In genomic region chr2:238596571-238597551, GRCh38 we compare ENCODE assay signal across 8 cellular contexts.
A peak's percentile ranks its signal among the peaks of the same experiment; 100 is the strongest.
DNase-seq lines count a peak whose midpoint lies in the region; ATAC-seq and TF ChIP-seq lines count a peak whose summit lies in the region.

No MANE protein-coding gene starts in this region.

- no peaks in the 10 kb centered on the region for H3K36me3 ChIP-seq in mammary epithelial cell (ENCODE audit: insufficient read depth, low read length)
- H3K36me3 ChIP-seq in thyroid gland, result no peaks in the 10 kb centered on the region

- H3K4me1 ChIP-seq in mammary epithelial cell (ENCODE audit: insufficient read depth, low read length) (peaks cover 23% of the 10 kb centered on the region), thyroid gland (peaks cover 23 to 35% of the 10 kb centered on the region in 2 donors)

- H3K27me3 Mint-ChIP-seq in activated naive CD4-positive, alpha-beta T cell treated with anti-CD3 and anti-CD28 coated beads for 36 hours (ENCODE audit: low read depth), result peaks cover 5% of the 10 kb centered on the region

- CTCF ChIA-PET in mammary epithelial cell (lab: Charles Lee; ENCODE audit: low non-redundant PET), result no interaction called here
- CTCF ChIA-PET in activated naive CD4-positive, alpha-beta T cell treated with anti-CD3 and anti-CD28 coated beads for 36 hours (lab: Charles Lee), result no interaction called here

- in situ Hi-C loops in mammary epithelial cell (cut with MboI; ENCODE audit: low sequenced_read_pairs in 2 of 2), result no loop called here

- DNase-seq in HS-5 (ENCODE audit: low read depth), result peak; percentile 94
- peak; percentile 84 for DNase-seq in mammary epithelial cell
- peak in 1 of 2 donors; percentile 59 for DNase-seq in left colon
- peak; percentile 86 to 89 for DNase-seq in thyroid gland
- no peak for DNase-seq in activated naive CD4-positive, alpha-beta T cell treated with anti-CD3 and anti-CD28 coated beads for 36 hours
- no peak for DNase-seq in islet precursor cell
- no peak for DNase-seq in NCI-H510A (lab: John Stamatoyannopoulos, UW)

- H3K4me1 Mint-ChIP-seq in activated naive CD4-positive, alpha-beta T cell treated with anti-CD3 and anti-CD28 coated beads for 36 hours (ENCODE audit: low read depth), result peaks cover 3% of the 10 kb centered on the region

- no peak overlapping the region for H3K4me3 Mint-ChIP-seq in activated naive CD4-positive, alpha-beta T cell treated with anti-CD3 and anti-CD28 coated beads for 36 hours

- no peaks in the 10 kb centered on the region for H3K9me3 Mint-ChIP-seq in activated naive CD4-positive, alpha-beta T cell treated with anti-CD3 and anti-CD28 coated beads for 36 hours

- no peak overlapping the region for H3K27ac Mint-ChIP-seq in activated naive CD4-positive, alpha-beta T cell treated with anti-CD3 and anti-CD28 coated beads for 36 hours

- 33% methylated on average over 22 of the region's 24 CpGs for WGBS in mammary epithelial cell (ENCODE audit: low coverage, missing lambda C conversion rate)
- 50 to 51% methylated on average over 23 to 24 of the region's 24 CpGs for WGBS in thyroid gland, 2 donors

- intact Hi-C loops in mammary epithelial cell (cut with micrococcal nuclease), result no loop called here
- intact Hi-C loops in left colon (cut with DNase I, micrococcal nuclease), result no loop called here
- intact Hi-C loops in thyroid gland (cut with DNase I), result no loop called here
- intact Hi-C loops in activated naive CD4-positive, alpha-beta T cell treated with anti-CD3 and anti-CD28 coated beads for 36 hours (cut with micrococcal nuclease), result no loop called here

- peak overlapping the region; percentile 72 for H2AFZ ChIP-seq in mammary epithelial cell (ENCODE audit: low read depth, low read length)

- H3K27ac ChIP-seq in mammary epithelial cell (ENCODE audit: insufficient read depth, low read depth, low read length) (peak overlapping the region; percentile 15), thyroid gland (peak overlapping the region; percentile 79 to 87 (median 87))

- H3K4me3 ChIP-seq in mammary epithelial cell (replicated peaks in 1 of 3; ENCODE audit: insufficient read depth in 1 of 3, low read depth in 2 of 3, low read length in 3 of 3) (no peak overlapping the region), thyroid gland (replicated peaks in 1 of 3) (no peak overlapping the region)

- no peaks in the 10 kb centered on the region for H3K36me3 Mint-ChIP-seq in activated naive CD4-positive, alpha-beta T cell treated with anti-CD3 and anti-CD28 coated beads for 36 hours (ENCODE audit: low read depth)

- BruUV-seq in mammary epithelial cell (replicated peaks; lab: Mats Ljungman, UMichigan), result no TSS peak

- H3K4me2 ChIP-seq in mammary epithelial cell (ENCODE audit: insufficient read depth, low read depth, low read length), result peak overlapping the region; percentile 71

- no peak for TF ChIP-seq POLR2A in thyroid gland (IDR thresholded peaks at IDR 0.05)

- H3K79me2 ChIP-seq in mammary epithelial cell (ENCODE audit: insufficient read depth, low read length), result no peaks in the 10 kb centered on the region

- dilution Hi-C loops in mammary epithelial cell (cut with HindIII; ENCODE audit: low sequenced_read_pairs), result no loop called here

- TF ChIP-seq CTCF in mammary epithelial cell (conservative IDR thresholded peaks at IDR 0.05 in 1 of 2, IDR thresholded peaks at IDR 0.05 in 1 of 2; ENCODE audit: extremely low read depth in 1 of 2, insufficient read depth in 1 of 2, low read depth in 1 of 2, low read length in 2 of 2) (no peak), thyroid gland (IDR thresholded peaks at IDR 0.05) (no peak)

- no peaks in the 10 kb centered on the region for H4K20me1 ChIP-seq in mammary epithelial cell (ENCODE audit: insufficient read depth, low read length)

- no peak overlapping the region for H3K9ac ChIP-seq in mammary epithelial cell (ENCODE audit: insufficient read depth, low read length)

- H3K9me3 ChIP-seq in mammary epithelial cell (replicated peaks; ENCODE audit: insufficient read depth, low read length) (no peaks in the 10 kb centered on the region), thyroid gland (no peaks in the 10 kb centered on the region)

- H3K27me3 ChIP-seq in mammary epithelial cell (ENCODE audit: insufficient read depth, low read length) (no peaks in the 10 kb centered on the region), thyroid gland (no peaks in the 10 kb centered on the region)

- ATAC-seq in left colon (peak; percentile 34), GM19467 (IDR thresholded peaks at IDR 0.05; ENCODE audit: unreplicated experiment) (no peak)

Comparison
In these comparisons a context has a peak if more than half of its experiments do, and no peak if none do; other contexts are left out.
1. DNase-seq: peak in HS-5 (single experiment), mammary epithelial cell (single experiment) and thyroid gland (2 of 2); none in activated naive CD4-positive, alpha-beta T cell treated with anti-CD3 and anti-CD28 coated beads for 36 hours (single experiment), islet precursor cell (single experiment) and NCI-H510A (single experiment).